In genomic region chr4:150252306-150252705, GRCh38 we compare ENCODE assay signal across 21 cellular contexts.
DNase-seq lines count a peak whose midpoint lies in the region; ATAC-seq, FAIRE-seq and TF ChIP-seq lines count a peak whose summit lies in the region.
"Had no signal": no experiment of that assay in that cellular context is flagged by ENCODE, and none has a peak within 500 bp of the region (broad histone marks: within the 10 kb centered on the region; RNA-seq: fewer than 3 reads in every experiment).

No MANE protein-coding gene starts in this region.

- H3K36me3 Mint-ChIP-seq in osteocyte (ENCODE audit: unreplicated experiment) = peaks cover 45% of the 10 kb centered on the region

- H3K27ac ChIP-seq in HepG2 (ENCODE audit: extremely low read length, insufficient read depth, low read length) (no peak overlapping the region), right lobe of liver (no peak overlapping the region), esophagus muscularis mucosa (replicated peaks in 1 of 4) (peak overlapping the region in 1 of 4 donors; percentile 18)
- H3K27ac ChIP-seq: PC-9, RWPE1 had no signal

- H3K79me2 ChIP-seq in HepG2 (ENCODE audit: insufficient read depth, low read length) = no peaks in the 10 kb centered on the region

- no TSS peak for BruUV-seq in HepG2 (replicated peaks; lab: Mats Ljungman, UMichigan)

- no peak for TF ChIP-seq RAD21 in HepG2 (CRISPR knock-in tag; IDR thresholded peaks at IDR 0.05)

- TF ChIP-seq POLR2A in HepG2 (IDR thresholded peaks at IDR 0.05; ENCODE audit: insufficient read depth in 1 of 2, low read depth in 2 of 2, low read length in 2 of 2) (no peak), right lobe of liver (IDR thresholded peaks at IDR 0.05) (no peak), esophagus muscularis mucosa (IDR thresholded peaks at IDR 0.05; ENCODE audit: low read depth) (no peak)

- intact Hi-C loops in HepG2 (cut with micrococcal nuclease; ENCODE audit: unreplicated experiment) = no loop called here
- intact Hi-C loops in right lobe of liver (cut with DNase I) = no loop called here
- intact Hi-C loops in esophagus muscularis mucosa (cut with DNase I) = no loop called here

- no peaks in the 10 kb centered on the region for H3K9me3 Mint-ChIP-seq in osteocyte (ENCODE audit: unreplicated experiment)

- DNase-seq in HepG2 (ENCODE audit: low spot score) (no peak), right lobe of liver (no peak), esophagus muscularis mucosa (ENCODE audit: extremely low spot score) (peak; percentile 57), osteocyte (ENCODE audit: extremely low spot score, unreplicated experiment) (no peak), putamen (ENCODE audit: low spot score) (no peak), GM19238 (ENCODE audit: insufficient read length, low spot score) (no peak), MG63 (no peak)
- DNase-seq: COR-L47, DMS 273 treated with DMSO at 0.1 percent for 48 hours, DND-41, KG1, NCI-H1436, NCI-H2029, NCI-H2171, NCI-H526, PC-9, SIG-M5 had no signal

- H3K9me3 ChIP-seq in HepG2 (ENCODE audit: low read length) (no peaks in the 10 kb centered on the region), right lobe of liver (no peaks in the 10 kb centered on the region), esophagus muscularis mucosa (no peaks in the 10 kb centered on the region), MG63 (no peaks in the 10 kb centered on the region)

- TF ChIP-seq EP300 in HepG2 (IDR thresholded peaks at IDR 0.05; ENCODE audit: low read depth in 2 of 2, low read length in 2 of 2) (no peak), HepG2 (CRISPR knock-in tag; IDR thresholded peaks at IDR 0.05; ENCODE audit: borderline replicate concordance) (no peak), esophagus muscularis mucosa (IDR thresholded peaks at IDR 0.05) (no peak)

- no peak overlapping the region for H3K4me3 Mint-ChIP-seq in osteocyte (ENCODE audit: unreplicated experiment)
- H3K4me3 Mint-ChIP-seq: B cell had no signal

- H4K20me1 ChIP-seq in HepG2 (ENCODE audit: insufficient read depth, low read length) = no peaks in the 10 kb centered on the region

- WGBS in HepG2 (ENCODE audit: low lambda C conversion rate) = 25% methylated on average over 6 of the region's 6 CpGs
- 89% methylated on average over 4 of the region's 6 CpGs for WGBS in right lobe of liver (ENCODE audit: insufficient coverage, low coverage, low lambda C conversion rate, missing lambda C conversion rate)
- WGBS in esophagus muscularis mucosa = 82% methylated on average over 5 of the region's 6 CpGs

- POLR2A ChIA-PET in HepG2 (lab: Yijun Ruan, JAX) = no interaction called here

- H3K4me2 ChIP-seq in HepG2 (ENCODE audit: low read depth, low read length) = no peak overlapping the region
- H3K4me2 ChIP-seq: PC-9 had no signal

- no peak overlapping the region for H2AFZ ChIP-seq in HepG2 (ENCODE audit: low read length)
- H2AFZ ChIP-seq: PC-9 had no signal

- peaks cover 8% of the 10 kb centered on the region for H3K4me1 Mint-ChIP-seq in osteocyte (ENCODE audit: unreplicated experiment)
- H3K4me1 Mint-ChIP-seq: B cell had no signal

- H3K36me3 ChIP-seq in HepG2 (replicated peaks in 1 of 2; ENCODE audit: control insufficient read depth in 1 of 2, insufficient read depth in 2 of 2, low read length in 2 of 2) (no peaks in the 10 kb centered on the region), right lobe of liver (no peaks in the 10 kb centered on the region), esophagus muscularis mucosa (peaks cover 4 to 70% (median 53%) of the 10 kb centered on the region in 4 donors), MG63 (peaks cover 6% of the 10 kb centered on the region)

- ATAC-seq in HepG2 (0 out of 3 replicates have a peak, but pooled peaks have one; percentile 1), right lobe of liver (no peak), GM21737 (IDR thresholded peaks at IDR 0.05; ENCODE audit: unreplicated experiment) (no peak)

- TF ChIP-seq CTCF in HepG2 (CRISPR knock-in tag; IDR thresholded peaks at IDR 0.05) = no peak
- TF ChIP-seq CTCF in right lobe of liver (IDR thresholded peaks at IDR 0.05) = no peak
- no peak for TF ChIP-seq CTCF in esophagus muscularis mucosa (IDR thresholded peaks at IDR 0.05)
- no peak for TF ChIP-seq CTCF in osteocyte (IDR thresholded peaks at IDR 0.05)

- CTCF ChIA-PET in HepG2 (lab: Yijun Ruan, JAX; ENCODE audit: low intra/inter-chr PET ratio, low total read pairs) = no interaction called here

- H3K27me3 Mint-ChIP-seq in osteocyte (ENCODE audit: unreplicated experiment) = no peaks in the 10 kb centered on the region
- H3K27me3 Mint-ChIP-seq: B cell had no signal

- H3K27me3 ChIP-seq in HepG2 (ENCODE audit: control insufficient read depth in 1 of 2, insufficient read depth in 2 of 2, low read length in 2 of 2) (no peaks in the 10 kb centered on the region), right lobe of liver (no peaks in the 10 kb centered on the region), esophagus muscularis mucosa (no peaks in the 10 kb centered on the region), MG63 (no peaks in the 10 kb centered on the region)

- H3K27ac Mint-ChIP-seq in osteocyte (ENCODE audit: unreplicated experiment) = peak overlapping the region; percentile 41
- H3K27ac Mint-ChIP-seq: B cell had no signal

- FAIRE-seq in HepG2 (lab: Jason Lieb, UNC) = no peak
- FAIRE-seq: H1 had no signal

- H3K4me1 ChIP-seq in HepG2 (ENCODE audit: insufficient read depth, low read length) = peaks cover 51% of the 10 kb centered on the region
- no peaks in the 10 kb centered on the region for H3K4me1 ChIP-seq in right lobe of liver
- H3K4me1 ChIP-seq in esophagus muscularis mucosa = peaks cover 0 to 27% (median 16%) of the 10 kb centered on the region in 4 donors

- H3K9ac ChIP-seq in HepG2 (ENCODE audit: insufficient read depth, low read depth, low read length) = no peak overlapping the region

- in situ Hi-C loops in HepG2 (cut with HindIII; ENCODE audit: extremely low pct_ligation_motif_present, low pct_unique_long_range_greater_than_20kb) = no loop called here

- H3K4me3 ChIP-seq in HepG2 (replicated peaks in 1 of 3; ENCODE audit: insufficient read depth in 1 of 3, low read depth in 2 of 3, low read length in 3 of 3) (no peak overlapping the region), right lobe of liver (no peak overlapping the region), esophagus muscularis mucosa (no peak overlapping the region), MG63 (no peak overlapping the region)
- H3K4me3 ChIP-seq: PC-9 had no signal

TF ChIP-seq in HepG2, 621 proteins besides CTCF, POLR2A, EP300 and RAD21:
- TF ChIP-seq TSC22D2 (CRISPR knock-in tag; IDR thresholded peaks at IDR 0.05; ENCODE audit: borderline replicate concordance) = no peak
